In genomic region chr7:24830440-24831050, GRCh38 we compare ENCODE assay signal across 12 cellular contexts.
DNase-seq lines count a peak whose midpoint lies in the region; ATAC-seq and TF ChIP-seq lines count a peak whose summit lies in the region.
"Had no signal": no experiment of that assay in that cellular context is flagged by ENCODE, and none has a peak within 500 bp of the region (broad histone marks: within the 10 kb centered on the region; RNA-seq: fewer than 3 reads in every experiment).

No MANE protein-coding gene starts in this region.

- peak overlapping the region; percentile 42 for H3K27ac Mint-ChIP-seq in MCF 10A (ENCODE audit: low read depth, unreplicated experiment)

- no peaks in the 10 kb centered on the region for H3K9me3 ChIP-seq in breast epithelium
- H3K9me3 ChIP-seq in mammary epithelial cell (replicated peaks; ENCODE audit: insufficient read depth, low read length): no peaks in the 10 kb centered on the region
- H3K9me3 ChIP-seq in SJCRH30 (replicated peaks): no peaks in the 10 kb centered on the region

- peaks cover 55% of the 10 kb centered on the region for H3K4me1 Mint-ChIP-seq in MCF 10A (ENCODE audit: insufficient read depth, unreplicated experiment)

- peaks cover 2% of the 10 kb centered on the region for H3K79me2 ChIP-seq in mammary epithelial cell (ENCODE audit: insufficient read depth, low read length)

- POLR2A ChIA-PET in MCF 10A (lab: Yijun Ruan, JAX): interaction anchor here (0.7 to 3.9 kb wide), 4 partner anchors 10 to 191 kb away, joined by 3 to 14 read pairs (median 6); no protein-coding TSS in a partner anchor

- WGBS in mammary epithelial cell (ENCODE audit: low coverage, missing lambda C conversion rate): 82% methylated on average over 9 of the region's 9 CpGs

- TF ChIP-seq CTCF in MCF 10A (IDR thresholded peaks at IDR 0.05; ENCODE audit: unreplicated experiment): no peak
- no peak for TF ChIP-seq CTCF in breast epithelium (IDR thresholded peaks at IDR 0.05)
- no peak for TF ChIP-seq CTCF in mammary epithelial cell (conservative IDR thresholded peaks at IDR 0.05 in 1 of 2, IDR thresholded peaks at IDR 0.05 in 1 of 2; ENCODE audit: extremely low read depth in 1 of 2, insufficient read depth in 1 of 2, low read depth in 1 of 2, low read length in 2 of 2)

- no peaks in the 10 kb centered on the region for H3K36me3 ChIP-seq in breast epithelium
- H3K36me3 ChIP-seq in mammary epithelial cell (ENCODE audit: insufficient read depth, low read length): peaks cover 9% of the 10 kb centered on the region
- H3K36me3 ChIP-seq in SJCRH30: peaks cover 6% of the 10 kb centered on the region; the same call in 1 of the 2 replicates

- in situ Hi-C loops in mammary epithelial cell (cut with MboI; ENCODE audit: low sequenced_read_pairs in 2 of 2): no loop called here

- CTCF ChIA-PET in MCF 10A (lab: Yijun Ruan, JAX) (interaction anchor here (0.5 to 1.4 kb wide), 5 partner anchors 9 to 165 kb away, joined by 3 to 9 read pairs (median 5); partner anchors contain the start of gene OSBPL3), mammary epithelial cell (lab: Charles Lee; ENCODE audit: low non-redundant PET) (interaction anchor here (0.5 kb wide), 1 partner anchor 435 kb away, joined by 3 read pairs; no protein-coding TSS in a partner anchor)

- H3K27ac ChIP-seq in breast epithelium (no peak overlapping the region), mammary epithelial cell (ENCODE audit: insufficient read depth, low read depth, low read length) (peak overlapping the region; percentile 35), SJCRH30 (no peak overlapping the region)

- no peak overlapping the region for H3K4me3 ChIP-seq in breast epithelium
- H3K4me3 ChIP-seq in mammary epithelial cell (replicated peaks in 1 of 3; ENCODE audit: insufficient read depth in 1 of 3, low read depth in 2 of 3, low read length in 3 of 3): no peak overlapping the region
- no peak overlapping the region for H3K4me3 ChIP-seq in SJCRH30

- H3K27me3 Mint-ChIP-seq in MCF 10A (ENCODE audit: insufficient read depth, unreplicated experiment): no peaks in the 10 kb centered on the region

- no peak for ATAC-seq in HG02642 (IDR thresholded peaks at IDR 0.05; ENCODE audit: poor library complexity, unreplicated experiment)
- ATAC-seq: activated CD8-positive, alpha-beta T cell treated with anti-CD3 and anti-CD28 coated beads, Interleukin-2, amount 10 ng/mL, durations not matched to agents 7 days and 5 days had no signal

- DNase-seq in MCF 10A (ENCODE audit: unreplicated experiment): no peak
- no peak for DNase-seq in breast epithelium (ENCODE audit: low spot score in 2 of 2)
- DNase-seq in NCI-H2227 treated with DMSO at 0.1 percent for 48 hours (lab: John Stamatoyannopoulos, UW): peak; percentile 64
- no peak for DNase-seq in mammary epithelial cell
- DNase-seq in germinal center (ENCODE audit: low spot score): no peak
- DNase-seq in SJCRH30: no peak
- DNase-seq in 8988T: no peak
- DNase-seq: activated CD8-positive, alpha-beta T cell treated with anti-CD3 and anti-CD28 coated beads, Interleukin-2, amount 10 ng/mL, durations not matched to agents 7 days and 5 days; activated effector memory CD4-positive, alpha-beta T cell treated with anti-CD3 and anti-CD28 coated beads, Interleukin-2, amount 50 U/mL, for 16 hours; NCI-H524 treated with DMSO at 0.1 percent for 48 hours; occipital lobe had no signal

- H3K9ac ChIP-seq in mammary epithelial cell (ENCODE audit: insufficient read depth, low read length): no peak overlapping the region

- H3K27me3 ChIP-seq in breast epithelium (no peaks in the 10 kb centered on the region), mammary epithelial cell (ENCODE audit: insufficient read depth, low read length) (no peaks in the 10 kb centered on the region), SJCRH30 (no peaks in the 10 kb centered on the region)

- no TSS peak for BruUV-seq in MCF 10A (replicated peaks; lab: Mats Ljungman, UMichigan)
- no TSS peak for BruUV-seq in mammary epithelial cell (replicated peaks; lab: Mats Ljungman, UMichigan)

- intact Hi-C loops in MCF 10A (cut with micrococcal nuclease) (no loop called here), breast epithelium (cut with DNase I; ENCODE audit: low total_unique reads) (no loop called here), mammary epithelial cell (cut with micrococcal nuclease) (no loop called here)

- H3K36me3 Mint-ChIP-seq in MCF 10A (ENCODE audit: insufficient read depth, unreplicated experiment): peaks cover 54% of the 10 kb centered on the region

- H3K4me2 ChIP-seq in mammary epithelial cell (ENCODE audit: insufficient read depth, low read depth, low read length): no peak overlapping the region

- no peak overlapping the region for H3K4me3 Mint-ChIP-seq in MCF 10A (ENCODE audit: unreplicated experiment)
- H3K4me3 Mint-ChIP-seq: activated CD8-positive, alpha-beta T cell treated with anti-CD3 and anti-CD28 coated beads, Interleukin-2, amount 10 ng/mL, durations not matched to agents 7 days and 5 days had no signal

- H3K4me1 ChIP-seq in breast epithelium (peaks cover 0 to 5% of the 10 kb centered on the region in 2 donors), mammary epithelial cell (ENCODE audit: insufficient read depth, low read length) (peaks cover 73% of the 10 kb centered on the region), SJCRH30 (peaks cover 24% of the 10 kb centered on the region)

- H3K9me3 Mint-ChIP-seq in MCF 10A (ENCODE audit: unreplicated experiment): no peaks in the 10 kb centered on the region

- no peak overlapping the region for H2AFZ ChIP-seq in mammary epithelial cell (ENCODE audit: low read depth, low read length)

- H4K20me1 ChIP-seq in mammary epithelial cell (ENCODE audit: insufficient read depth, low read length): no peaks in the 10 kb centered on the region

- dilution Hi-C loops in mammary epithelial cell (cut with HindIII; ENCODE audit: low sequenced_read_pairs): no loop called here

- no peak for TF ChIP-seq POLR2A in breast epithelium (IDR thresholded peaks at IDR 0.05)
